In the genomic region with DNA sequence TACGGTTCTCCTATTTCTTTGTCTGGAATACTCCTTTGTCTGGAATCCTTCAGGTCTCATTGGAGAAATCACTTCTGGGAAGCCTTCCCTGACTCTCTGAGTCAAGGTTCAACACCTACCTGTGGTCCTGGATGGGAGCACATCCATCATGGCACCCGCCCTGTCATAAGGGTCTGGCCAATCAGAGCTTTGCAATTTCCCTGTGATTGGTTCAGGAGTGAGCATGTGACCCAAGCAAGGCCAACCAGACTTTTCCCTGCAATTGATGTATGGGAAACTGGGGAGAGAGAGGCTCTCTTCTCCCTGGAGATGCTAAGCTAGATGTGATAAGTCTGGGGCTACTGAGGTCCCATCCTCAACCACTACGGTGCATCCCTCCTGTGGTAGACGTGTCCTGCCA, we compare ENCODE assay signal across 23 cellular contexts. TPM values are rescaled to one million over a fixed set of nuclear protein-coding genes. Genes with fewer than 3 reads are reported as not detected.
"Had no signal": no experiment of that assay in that cellular context is flagged by ENCODE, and none has a peak within 500 bp of the region (broad histone marks: within the 10 kb centered on the region; RNA-seq: fewer than 3 reads in every experiment).

No MANE protein-coding gene starts in this region.

- H3K9ac ChIP-seq: parathyroid adenoma had no signal

- H3K4me3 ChIP-seq: upper lobe of left lung had no signal

- H3K79me2 ChIP-seq: parathyroid adenoma had no signal

- ATAC-seq: activated CD4-positive, alpha-beta T cell treated with anti-CD3 and anti-CD28 coated beads for 36 hours; activated T-cell treated with anti-CD3 and anti-CD28 coated beads, Interleukin-2, amount 50 U/mL, for 72 hours had no signal

- FAIRE-seq: endometrium had no signal

- H3K27me3 ChIP-seq: upper lobe of left lung had no signal

- H3K9me3 ChIP-seq: upper lobe of left lung had no signal

- H3K36me3 ChIP-seq: upper lobe of left lung had no signal

- H3K27ac ChIP-seq: parathyroid adenoma, upper lobe of left lung had no signal

- H2AFZ ChIP-seq: parathyroid adenoma had no signal

- DNase-seq: activated B cell treated with CpG ODN at 0.5 μM for 24 hours; activated CD4-positive, alpha-beta T cell treated with anti-CD3 and anti-CD28 coated beads for 36 hours; activated CD4-positive, alpha-beta T cell treated with anti-CD3 and anti-CD28 coated beads, Interleukin-2, amount 50 U/mL, for 48 hours; activated naive CD4-positive, alpha-beta T cell treated with anti-CD3 and anti-CD28 coated beads, Interleukin-2, amount 10 ng/mL, durations not matched to agents 7 days and 5 days; activated T-cell treated with anti-CD3 and anti-CD28 coated beads, Interleukin-2, amount 50 U/mL, for 72 hours; effector CD4-positive, alpha-beta T cell; immature natural killer cell; left ventricle myocardium superior; nephron progenitor cell; right cardiac atrium; stimulated activated CD4-positive, alpha-beta T cell treated with anti-CD3 and anti-CD28 coated beads, Interleukin-12 subunit alpha, Interleukin-12 subunit beta, amount 100 ng/mL, for 4 hours; stimulated activated CD4-positive, alpha-beta T cell treated with anti-CD3 and anti-CD28 coated beads, Interleukin-4, amount 100 ng/mL, for 4 hours; T-helper 9 cell; upper lobe of left lung had no signal

RNA-seq across cellular contexts. Expression of gene FAM3D, which starts 8.1 kb away (rescaled TPM):
- total RNA-seq: activated B cell treated with CpG ODN at 0.5 μM for 24 hours; activated CD4-positive, alpha-beta T cell treated with anti-CD3 and anti-CD28 coated beads for 36 hours; activated CD8-positive, alpha-beta memory T cell treated with anti-CD3 and anti-CD28 coated beads for 36 hours; activated T-cell treated with anti-CD3 and anti-CD28 coated beads, Interleukin-2, amount 50 U/mL, for 72 hours; chondrocyte; epithelial cell of proximal tubule; fibroblast of lung; left ventricle myocardium superior; mammary epithelial cell; skeletal muscle tissue; T-helper 1 cell treated with Interleukin-12 subunit alpha and Interleukin-12 subunit beta and Interleukin-4 antibody, amounts not matched to agents 30 ng/mL and 1 ng/mL, for 36 hours had no signal
- polyA plus RNA-seq: fibroblast of lung, immature natural killer cell, mammary epithelial cell had no signal
